8 cellular contexts compared by ENCODE assay signal in the genomic region with DNA sequence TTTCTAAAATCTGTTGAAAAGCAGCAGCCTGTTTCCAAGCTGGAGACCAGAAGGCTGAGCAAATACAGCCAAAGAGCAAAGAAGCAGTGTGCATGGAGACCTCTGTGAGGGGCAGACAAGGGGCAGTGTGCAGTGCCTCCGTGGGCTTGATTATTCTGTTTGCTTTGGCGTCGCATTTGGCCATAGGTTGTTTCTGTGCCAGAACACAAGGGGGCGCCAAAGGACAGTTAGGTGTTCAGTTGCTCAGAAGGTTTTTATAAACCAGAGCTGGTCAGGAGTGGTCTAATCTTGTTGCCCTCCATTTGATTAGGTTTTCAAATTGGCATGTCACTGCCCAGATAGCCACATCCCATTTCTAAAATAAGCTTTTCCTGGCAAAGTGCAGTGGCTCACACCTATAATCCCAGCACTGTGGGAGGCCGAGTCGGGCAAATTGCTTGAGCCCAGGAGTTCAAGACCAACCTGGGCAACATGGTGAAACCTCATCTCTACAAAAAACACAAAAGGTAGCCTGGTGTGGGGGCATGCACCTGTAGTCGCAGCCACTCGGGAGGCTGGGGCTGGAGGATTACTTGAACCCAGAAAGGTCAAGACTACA. TPM values are rescaled to one million over a fixed set of nuclear protein-coding genes. Genes with fewer than 3 reads are reported as not detected.
DNase-seq lines count a peak whose midpoint lies in the region; ATAC-seq, FAIRE-seq and TF ChIP-seq lines count a peak whose summit lies in the region.

No MANE protein-coding gene starts in this region.

- H3K23ac ChIP-seq in mesenchymal stem cell (ENCODE audit: low read length in 2 of 2), result no peak overlapping the region

- H3K27ac ChIP-seq in HCT116 (ENCODE audit: low read depth, low read length) (no peak overlapping the region), mesenchymal stem cell (ENCODE audit: low read length, poor library complexity, severe bottlenecking) (no peak overlapping the region)

- WGBS in mesenchymal stem cell, result 56% methylated on average over 7 of the region's 8 CpGs

- no peaks in the 10 kb centered on the region for H3K27me3 Mint-ChIP-seq in activated CD4-positive, alpha-beta memory T cell treated with anti-CD3 and anti-CD28 coated beads, Interleukin-2, amount 10 ng/mL, durations not matched to agents 7 days and 5 days

- H3K9me3 Mint-ChIP-seq in activated CD4-positive, alpha-beta memory T cell treated with anti-CD3 and anti-CD28 coated beads, Interleukin-2, amount 10 ng/mL, durations not matched to agents 7 days and 5 days, result no peaks in the 10 kb centered on the region

- no peak for DNase-seq in D721Med (ENCODE audit: insufficient read length, low spot score)
- peak; percentile 48 for DNase-seq in HCT116 (ENCODE audit: low read depth, low spot score)
- DNase-seq in NCI-H69 (lab: John Stamatoyannopoulos, UW), result peak; percentile 42
- peak; percentile 74 for DNase-seq in activated CD4-positive, alpha-beta memory T cell treated with anti-CD3 and anti-CD28 coated beads, Interleukin-2, amount 10 ng/mL, durations not matched to agents 7 days and 5 days
- DNase-seq in effector CD4-positive, alpha-beta T cell, result peak; percentile 71
- DNase-seq in mesenchymal stem cell, result peak; percentile 69
- DNase-seq in stimulated activated CD8-positive, alpha-beta memory T cell treated with anti-CD3 and anti-CD28 coated beads, Interleukin-15, amount 100 ng/mL, for 48 hours (ENCODE audit: low read depth in 2 of 2), result peak; percentile 30 to 46

- H3K27me3 ChIP-seq in HCT116 (ENCODE audit: insufficient read depth, low read length) (no peaks in the 10 kb centered on the region), mesenchymal stem cell (ENCODE audit: control insufficient read depth in 1 of 2, insufficient read depth in 1 of 2, low read length in 2 of 2) (no peaks in the 10 kb centered on the region)

- H3K4me3 ChIP-seq in HCT116 (replicated peaks in 1 of 2; ENCODE audit: low read depth in 1 of 2, low read length in 2 of 2), result no peak overlapping the region
- no peak overlapping the region for H3K4me3 ChIP-seq in mesenchymal stem cell (ENCODE audit: insufficient read depth in 1 of 2, low read depth in 1 of 2, low read length in 2 of 2)

- H4K91ac ChIP-seq in mesenchymal stem cell (ENCODE audit: low read length), result no peak overlapping the region

- no peaks in the 10 kb centered on the region for H3K36me3 Mint-ChIP-seq in activated CD4-positive, alpha-beta memory T cell treated with anti-CD3 and anti-CD28 coated beads, Interleukin-2, amount 10 ng/mL, durations not matched to agents 7 days and 5 days (ENCODE audit: low read depth)

- no peak overlapping the region for H3K4ac ChIP-seq in mesenchymal stem cell (ENCODE audit: low read depth in 1 of 2, low read length in 2 of 2)

- no peak overlapping the region for H2AFZ ChIP-seq in HCT116 (ENCODE audit: low read depth, low read length, poor library complexity, severe bottlenecking)
- H2AFZ ChIP-seq in mesenchymal stem cell (ENCODE audit: low read depth, low read length), result no peak overlapping the region

- H3K79me1 ChIP-seq in mesenchymal stem cell (replicated peaks; ENCODE audit: low read length, poor library complexity, severe bottlenecking), result no peaks in the 10 kb centered on the region

- no peak overlapping the region for H4K8ac ChIP-seq in mesenchymal stem cell (ENCODE audit: low read length)

- no peak overlapping the region for H3K27ac Mint-ChIP-seq in activated CD4-positive, alpha-beta memory T cell treated with anti-CD3 and anti-CD28 coated beads, Interleukin-2, amount 10 ng/mL, durations not matched to agents 7 days and 5 days

- intact Hi-C loops in HCT116 (cut with micrococcal nuclease), result loop anchor here (1.0 kb wide), 1 partner anchor 199 kb away; no protein-coding TSS in a partner anchor

- H2AK5ac ChIP-seq in mesenchymal stem cell (ENCODE audit: low read length, severe bottlenecking), result no peak overlapping the region

- BruUV-seq in HCT116 (replicated peaks; lab: Mats Ljungman, UMichigan), result no TSS peak

- no peaks in the 10 kb centered on the region for H3K9me3 ChIP-seq in HCT116 (ENCODE audit: control insufficient read depth in 1 of 2, insufficient read depth in 1 of 2, low read depth in 1 of 2, low read length in 2 of 2)
- H3K9me3 ChIP-seq in mesenchymal stem cell (ENCODE audit: control insufficient read depth, low read length), result no peaks in the 10 kb centered on the region

- H3K14ac ChIP-seq in mesenchymal stem cell (ENCODE audit: low read length in 2 of 2), result no peak overlapping the region

- H3K18ac ChIP-seq in mesenchymal stem cell (ENCODE audit: low read depth in 1 of 2, low read length in 2 of 2), result no peak overlapping the region

- CTCF ChIA-PET in HCT116 (lab: Charles Lee), result interaction anchor here (0.5 to 2.9 kb wide), 20 partner anchors 9 to 927 kb away, joined by 3 to 16 read pairs (median 4); no protein-coding TSS in a partner anchor
- CTCF ChIA-PET in activated CD4-positive, alpha-beta memory T cell treated with anti-CD3 and anti-CD28 coated beads, Interleukin-2, amount 10 ng/mL, durations not matched to agents 7 days and 5 days (lab: Charles Lee), result interaction anchor here (0.8 to 4.6 kb wide), 16 partner anchors 8 to 201 kb away, joined by 3 to 46 read pairs (median 6); partner anchors contain the start of gene TMEM220

- H3K9me2 ChIP-seq in HCT116 (ENCODE audit: insufficient read depth), result no peaks in the 10 kb centered on the region

- RAD21 ChIA-PET in HCT116 (lab: Charles Lee; ENCODE audit: low non-redundant PET in 1 of 2, low total read pairs in 2 of 2, uncharacterized antibody in 2 of 2, unreplicated experiment in 2 of 2), result interaction anchor here in 1 of 2 experiments (0.6 kb wide), 1 partner anchor 199 kb away, joined by 4 read pairs; no protein-coding TSS in a partner anchor

- no peak overlapping the region for H2BK15ac ChIP-seq in mesenchymal stem cell (ENCODE audit: low read depth, poor library complexity, severe bottlenecking)

- peak; percentile 78 for ATAC-seq in HCT116
- ATAC-seq in HG02981 (IDR thresholded peaks at IDR 0.05; ENCODE audit: unreplicated experiment), result no peak

- no peak overlapping the region for H3K9ac ChIP-seq in HCT116 (ENCODE audit: low read length)
- no peak overlapping the region for H3K9ac ChIP-seq in mesenchymal stem cell (ENCODE audit: low read length)

- POLR2A ChIA-PET in HCT116 (lab: Charles Lee), result no interaction called here
- POLR2A ChIA-PET in activated CD4-positive, alpha-beta memory T cell treated with anti-CD3 and anti-CD28 coated beads, Interleukin-2, amount 10 ng/mL, durations not matched to agents 7 days and 5 days (lab: Charles Lee), result no interaction called here

- no peak overlapping the region for H3K4me3 Mint-ChIP-seq in activated CD4-positive, alpha-beta memory T cell treated with anti-CD3 and anti-CD28 coated beads, Interleukin-2, amount 10 ng/mL, durations not matched to agents 7 days and 5 days

- FAIRE-seq in D721Med (lab: Jason Lieb, UNC), result no peak

- no peaks in the 10 kb centered on the region for H3K36me3 ChIP-seq in HCT116 (ENCODE audit: control insufficient read depth in 1 of 2, insufficient read depth in 2 of 2, low read length in 2 of 2)
- peaks cover 0 to 15% of the 10 kb centered on the region in 2 experiments for H3K36me3 ChIP-seq in mesenchymal stem cell (ENCODE audit: control insufficient read depth in 1 of 2, insufficient read depth in 2 of 2, low read depth in 1 of 2, low read length in 2 of 2)

- no peaks in the 10 kb centered on the region for H3K4me1 Mint-ChIP-seq in activated CD4-positive, alpha-beta memory T cell treated with anti-CD3 and anti-CD28 coated beads, Interleukin-2, amount 10 ng/mL, durations not matched to agents 7 days and 5 days

- TF ChIP-seq CTCF in D721Med (IDR thresholded peaks at IDR 0.05; ENCODE audit: insufficient read depth, missing control alignments) (peak; percentile 62), HCT116 (IDR thresholded peaks at IDR 0.05 in 2 of 3, conservative IDR thresholded peaks at IDR 0.05 in 1 of 3; ENCODE audit: borderline replicate concordance in 1 of 3, insufficient read depth in 1 of 3, low read depth in 2 of 3, low read length in 2 of 3) (peak; percentile 55 to 89 (median 86); a peak in 5 of 6 replicates)

- no peak overlapping the region for H2BK120ac ChIP-seq in mesenchymal stem cell (ENCODE audit: low read depth, low read length)

- H4K20me1 ChIP-seq in HCT116 (ENCODE audit: insufficient read depth), result no peaks in the 10 kb centered on the region

- H3K4me2 ChIP-seq in HCT116 (ENCODE audit: low read length), result no peak overlapping the region
- no peak overlapping the region for H3K4me2 ChIP-seq in mesenchymal stem cell (ENCODE audit: low read length, poor library complexity, severe bottlenecking)

- H3K4me1 ChIP-seq in HCT116 (ENCODE audit: control insufficient read depth in 1 of 2, insufficient read depth in 2 of 2, low read length in 2 of 2), result no peaks in the 10 kb centered on the region
- H3K4me1 ChIP-seq in mesenchymal stem cell (ENCODE audit: control insufficient read depth, insufficient read depth, low read depth, low read length), result no peaks in the 10 kb centered on the region

- no peak overlapping the region for H2BK12ac ChIP-seq in mesenchymal stem cell (ENCODE audit: low read length in 2 of 2)

- no peaks in the 10 kb centered on the region for H3K79me2 ChIP-seq in HCT116 (ENCODE audit: insufficient read depth, low read length)

- TF ChIP-seq RAD21 in HCT116 (IDR thresholded peaks at IDR 0.05; ENCODE audit: low read depth), result peak; percentile 69

- H2BK5ac ChIP-seq in mesenchymal stem cell (ENCODE audit: low read depth, low read length, poor library complexity, severe bottlenecking), result no peak overlapping the region

- TF ChIP-seq POLR2A in HCT116 (IDR thresholded peaks at IDR 0.05; ENCODE audit: borderline replicate concordance, extremely low read depth, insufficient read depth, insufficient read length), result no peak

TF ChIP-seq in HCT116, 20 proteins besides CTCF, POLR2A, EP300 and RAD21 (continues in another document):
- TF ChIP-seq CEBPB (IDR thresholded peaks at IDR 0.05; ENCODE audit: low read depth), result no peak

RNA-seq across cellular contexts. Expression of gene MYH3, which starts 10.6 kb away (rescaled TPM):
- total RNA-seq in HCT116 (2021; ENCODE audit: unreplicated experiment), result 1.6 TPM
- 2.0 and 2.3 TPM in 2 replicates for polyA plus RNA-seq in HCT116 (2012)
- 1 to 10 TPM; 2.5 to 3.0 TPM for total RNA-seq in activated CD4-positive, alpha-beta memory T cell treated with anti-CD3 and anti-CD28 coated beads, Interleukin-2, amount 10 ng/mL, durations not matched to agents 7 days and 5 days
- 0.33 TPM for polyA plus RNA-seq in mesenchymal stem cell (2013, experiment 1 of 2)
- polyA plus RNA-seq in mesenchymal stem cell (2013, experiment 2 of 2), result 0.25 TPM

RNA-seq across cellular contexts. Expression of gene SCO1, which starts 50.8 kb away (rescaled TPM):
- 35.8 TPM for total RNA-seq in HCT116 (2021; ENCODE audit: unreplicated experiment)
- polyA plus RNA-seq in HCT116 (2012), result 14.8 and 16.3 TPM in 2 replicates
- total RNA-seq in activated CD4-positive, alpha-beta memory T cell treated with anti-CD3 and anti-CD28 coated beads, Interleukin-2, amount 10 ng/mL, durations not matched to agents 7 days and 5 days, result 10 to 100 TPM; 19.9 to 24.5 TPM
- polyA plus RNA-seq in mesenchymal stem cell (2013, experiment 1 of 2), result 17.5 TPM
- 16.0 TPM for polyA plus RNA-seq in mesenchymal stem cell (2013, experiment 2 of 2)

RNA-seq across cellular contexts. Expression of gene ADPRM, which starts 50.9 kb away (rescaled TPM):
- total RNA-seq in HCT116 (2021; ENCODE audit: unreplicated experiment), result 7.9 TPM
- 8.0 and 12.1 TPM in 2 replicates for polyA plus RNA-seq in HCT116 (2012)
- total RNA-seq in activated CD4-positive, alpha-beta memory T cell treated with anti-CD3 and anti-CD28 coated beads, Interleukin-2, amount 10 ng/mL, durations not matched to agents 7 days and 5 days, result 10 to 100 TPM; 15.3 to 15.4 TPM
- 9.4 TPM for polyA plus RNA-seq in mesenchymal stem cell (2013, experiment 1 of 2)
- polyA plus RNA-seq in mesenchymal stem cell (2013, experiment 2 of 2), result 10.2 TPM
